1 cellular context compared by ENCODE assay signal in the genomic region with DNA sequence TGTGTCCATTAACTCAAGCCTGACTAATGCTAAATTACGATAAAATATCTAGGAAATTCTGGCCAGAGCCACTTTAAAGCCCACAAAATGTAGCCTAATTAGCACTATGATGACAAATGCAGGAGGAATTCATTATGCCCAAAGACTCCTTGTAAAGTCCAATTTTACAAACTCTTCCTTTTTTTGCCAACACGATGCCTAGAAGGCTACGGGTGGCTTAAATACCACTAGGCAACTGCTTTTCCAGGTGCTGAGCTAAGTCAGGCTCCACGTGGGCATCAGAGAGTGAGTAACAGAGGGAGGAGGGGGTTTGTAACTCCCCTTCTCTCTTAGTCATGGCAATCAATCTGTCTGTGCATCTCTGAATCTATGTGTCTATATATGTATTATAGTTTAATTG.
TF ChIP-seq lines count a peak whose summit lies in the region.

No MANE protein-coding gene starts in this region.

TF ChIP-seq in SK-N-SH, 30 proteins besides CTCF, POLR2A, EP300 and RAD21 (continued from another document):
- TF ChIP-seq FOXM1 (IDR thresholded peaks at IDR 0.05; ENCODE audit: low read depth) (no peak), JUND (IDR thresholded peaks at IDR 0.05) (no peak), TCF12 (IDR thresholded peaks at IDR 0.05) (no peak), GABPA (IDR thresholded peaks at IDR 0.05; ENCODE audit: low read depth) (no peak)
TF ChIP-seq in SK-N-SH: peak in this region for 0.
